22 cellular contexts compared by ENCODE assay signal in the genomic region with DNA sequence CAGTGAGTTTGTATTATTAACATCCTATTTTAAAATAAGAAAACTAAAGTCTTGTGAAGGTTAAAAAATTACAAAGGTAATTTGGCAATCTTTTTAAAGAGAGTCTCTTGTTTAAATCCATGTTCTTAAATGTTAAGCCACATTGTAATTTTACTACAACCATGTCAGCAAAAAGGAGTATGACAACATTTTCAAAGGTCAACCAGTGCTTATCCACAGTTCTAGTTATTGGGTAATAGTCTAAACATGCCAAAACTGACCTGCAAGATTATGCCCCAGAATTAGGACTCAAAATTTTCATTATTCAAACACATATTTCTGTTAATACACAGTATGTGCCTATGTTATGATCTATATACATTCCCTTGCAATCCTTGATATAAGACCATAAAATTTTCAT.
"Had no signal": no experiment of that assay in that cellular context is flagged by ENCODE, and none has a peak within 500 bp of the region (broad histone marks: within the 10 kb centered on the region; RNA-seq: fewer than 3 reads in every experiment).

No MANE protein-coding gene starts in this region.

- H3K27me3 ChIP-seq: ovary, right atrium auricular region, stomach, testis, thyroid gland, transverse colon, upper lobe of left lung, vagina had no signal

- H3K4me3 ChIP-seq: lung, ovary, right atrium auricular region, skin epidermis, stomach, testis, thyroid gland, transverse colon, upper lobe of left lung, vagina had no signal

- H3K9me3 ChIP-seq: ovary, right atrium auricular region, stomach, testis, thyroid gland, transverse colon, upper lobe of left lung, vagina had no signal

- H3K4me1 ChIP-seq: right atrium auricular region, stomach, testis, thyroid gland, transverse colon, upper lobe of left lung, vagina had no signal

- H3K36me3 ChIP-seq: ovary, right atrium auricular region, stomach, thyroid gland, transverse colon, upper lobe of left lung, vagina had no signal

- DNase-seq: hypothalamus; immature natural killer cell; islet precursor cell; left ventricle myocardium superior; mesendoderm; naive B cell; ovary; stimulated activated CD4-positive, alpha-beta T cell treated with anti-CD3 and anti-CD28 coated beads, Interleukin-12 subunit alpha, Interleukin-12 subunit beta, amount 100 ng/mL, for 4 hours; stimulated activated CD4-positive, alpha-beta T cell treated with anti-CD3 and anti-CD28 coated beads, Interleukin-15, amount 100 ng/mL, for 24 hours; stimulated activated CD4-positive, alpha-beta T cell treated with anti-CD3 and anti-CD28 coated beads, Interleukin-2, amount 100 ng/mL, for 24 hours; stimulated activated CD4-positive, alpha-beta T cell treated with anti-CD3 and anti-CD28 coated beads, Interleukin-4, amount 100 ng/mL, for 1 hour; stimulated activated naive B cell treated with anti-CD40 and anti-IgM and Interleukin-4, amounts not matched to agents 10 μg/mL and 1 μg/mL and 100 μg/mL, for 72 hours; stimulated activated naive CD8-positive, alpha-beta T cell treated with anti-CD3 and anti-CD28 coated beads, Interleukin-15, Interleukin-2, amounts not matched to agents 100 U/mL and 50 U/mL, for 24 hours; stomach; testis; thyroid gland; transverse colon; upper lobe of left lung had no signal

- H3K27ac ChIP-seq: ovary, right atrium auricular region, skin epidermis, stomach, testis, thyroid gland, transverse colon, upper lobe of left lung, vagina had no signal
